ENCODE assay signal across 1 cellular context in the genomic region with DNA sequence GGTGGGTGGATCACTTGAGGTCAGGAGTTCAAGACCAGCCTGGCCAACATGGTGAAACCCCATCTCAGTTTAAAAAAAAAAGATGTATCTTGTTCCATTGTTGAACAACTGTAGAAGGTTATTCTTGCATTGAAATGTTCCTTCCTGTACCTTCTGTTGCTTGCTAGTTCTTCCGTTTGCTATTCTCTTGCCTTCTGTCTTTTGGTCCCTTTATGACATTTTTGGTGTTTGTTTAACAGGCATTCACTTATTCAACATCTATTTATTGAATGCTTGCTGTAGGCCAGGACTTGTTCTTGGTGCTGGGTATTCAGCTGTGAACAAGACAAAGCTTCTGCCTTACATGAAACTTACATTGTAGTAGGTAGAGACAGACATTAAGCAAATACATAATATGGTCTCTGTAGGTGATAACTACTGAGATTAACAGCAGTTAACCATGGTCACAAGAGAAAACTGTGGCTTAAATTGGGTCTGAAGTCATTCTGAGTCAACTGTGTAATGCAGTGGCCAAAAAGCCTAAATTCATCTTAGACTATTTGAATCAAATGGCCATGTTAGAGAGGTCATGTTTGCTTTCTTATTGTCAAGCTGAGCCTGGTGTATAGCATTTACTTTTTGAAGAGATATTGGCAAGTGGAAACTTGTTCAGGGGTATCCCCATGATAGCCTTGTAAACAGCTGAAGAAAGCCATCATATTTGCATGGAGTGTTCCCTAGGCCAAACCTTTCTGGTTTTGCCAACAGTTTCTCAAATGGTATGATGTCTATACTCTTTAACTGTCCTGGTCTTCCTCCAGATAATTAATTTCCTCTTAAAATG.
TF ChIP-seq lines count a peak whose summit lies in the region.

No MANE protein-coding gene starts in this region.

TF ChIP-seq in GM12878, 131 proteins besides CTCF, POLR2A, EP300 and RAD21 (continues in another document):
- TF ChIP-seq BMI1 (IDR thresholded peaks at IDR 0.05; ENCODE audit: borderline replicate concordance) (peak; percentile 72), PAX8 (IDR thresholded peaks at IDR 0.05) (peak; percentile 81; the same call in 1 of the 2 replicates), NFIC (IDR thresholded peaks at IDR 0.05; ENCODE audit: low read depth, low read length) (peak; percentile 94), BACH1 (IDR thresholded peaks at IDR 0.05; ENCODE audit: borderline replicate concordance) (peak; percentile 63; the same call in 1 of the 2 replicates), RUNX3 (IDR thresholded peaks at IDR 0.05; ENCODE audit: low read length) (peak; percentile 95), IKZF2 (IDR thresholded peaks at IDR 0.05) (peak; percentile 68 to 79; a peak in 3 of 4 replicates), NBN (IDR thresholded peaks at IDR 0.05) (peak; percentile 78; the same call in 1 of the 2 replicates), SRF (IDR thresholded peaks at IDR 0.05; ENCODE audit: low read depth in 2 of 2, low read length in 2 of 2) (peak in 1 of 2 experiments; percentile 31; a peak in 1 of 4 replicates), RAD51 (IDR thresholded peaks at IDR 0.05) (peak; percentile 19; the same call in 1 of the 2 replicates), CHD1 (IDR thresholded peaks at IDR 0.05; ENCODE audit: low read depth, low read length) (peak; percentile 82; the same call in 1 of the 2 replicates), RELA (IDR thresholded peaks at IDR 0.05; ENCODE audit: borderline replicate concordance, partially characterized antibody) (peak; percentile 25), BRCA1 (IDR thresholded peaks at IDR 0.05; ENCODE audit: low read depth, low read length) (no peak), CREB1 (IDR thresholded peaks at IDR 0.05; ENCODE audit: low read depth) (peak; percentile 32; the same call in 1 of the 2 replicates), ZBED1 (IDR thresholded peaks at IDR 0.05; ENCODE audit: borderline replicate concordance) (peak; percentile 74), GATAD2B (conservative IDR thresholded peaks at IDR 0.05; ENCODE audit: low read depth) (peak; percentile 62; the same call in 1 of the 2 replicates), MTA3 (IDR thresholded peaks at IDR 0.05; ENCODE audit: borderline replicate concordance, low read length) (peak; percentile 63; the same call in 1 of the 2 replicates), SREBF1 (IDR thresholded peaks at IDR 0.05; ENCODE audit: low read length) (no peak), FOXM1 (IDR thresholded peaks at IDR 0.05; ENCODE audit: low read depth, low read length) (peak; percentile 94), CREM (IDR thresholded peaks at IDR 0.05; ENCODE audit: low read depth) (peak; percentile 84), CHD2 (IDR thresholded peaks at IDR 0.05; ENCODE audit: borderline replicate concordance, low read depth, low read length) (0 out of 2 replicates have a peak, but pooled peaks have one; percentile 37), ZNF24 (IDR thresholded peaks at IDR 0.05) (peak; percentile 64; the same call in 1 of the 2 replicates), NR2C1 (IDR thresholded peaks at IDR 0.05) (0 out of 2 replicates have a peak, but pooled peaks have one; percentile 0), TARDBP (IDR thresholded peaks at IDR 0.05; ENCODE audit: borderline replicate concordance) (no peak; the same call in 1 of the 2 replicates), SMAD5 (IDR thresholded peaks at IDR 0.05; ENCODE audit: low read depth) (no peak), TCF3 (IDR thresholded peaks at IDR 0.05; ENCODE audit: borderline replicate concordance, insufficient read depth, low read depth, low read length) (0 out of 2 replicates have a peak, but pooled peaks have one; percentile 11), PAX5 (IDR thresholded peaks at IDR 0.05; ENCODE audit: borderline replicate concordance, low read depth, low read length) (no peak), BHLHE40 (IDR thresholded peaks at IDR 0.05; ENCODE audit: borderline replicate concordance in 1 of 2, low read depth in 2 of 2, low read length in 1 of 2) (peak; percentile 95 to 96), GABPA (IDR thresholded peaks at IDR 0.05; ENCODE audit: low read depth) (0 out of 2 replicates have a peak, but pooled peaks have one; percentile 22), STAT3 (IDR thresholded peaks at IDR 0.05; ENCODE audit: low read depth, low read length) (peak; percentile 26; the same call in 1 of the 2 replicates), NR2F1 (conservative IDR thresholded peaks at IDR 0.05) (peak; percentile 82), HDGF (IDR thresholded peaks at IDR 0.05) (no peak)
- TF ChIP-seq, protein P1, sequence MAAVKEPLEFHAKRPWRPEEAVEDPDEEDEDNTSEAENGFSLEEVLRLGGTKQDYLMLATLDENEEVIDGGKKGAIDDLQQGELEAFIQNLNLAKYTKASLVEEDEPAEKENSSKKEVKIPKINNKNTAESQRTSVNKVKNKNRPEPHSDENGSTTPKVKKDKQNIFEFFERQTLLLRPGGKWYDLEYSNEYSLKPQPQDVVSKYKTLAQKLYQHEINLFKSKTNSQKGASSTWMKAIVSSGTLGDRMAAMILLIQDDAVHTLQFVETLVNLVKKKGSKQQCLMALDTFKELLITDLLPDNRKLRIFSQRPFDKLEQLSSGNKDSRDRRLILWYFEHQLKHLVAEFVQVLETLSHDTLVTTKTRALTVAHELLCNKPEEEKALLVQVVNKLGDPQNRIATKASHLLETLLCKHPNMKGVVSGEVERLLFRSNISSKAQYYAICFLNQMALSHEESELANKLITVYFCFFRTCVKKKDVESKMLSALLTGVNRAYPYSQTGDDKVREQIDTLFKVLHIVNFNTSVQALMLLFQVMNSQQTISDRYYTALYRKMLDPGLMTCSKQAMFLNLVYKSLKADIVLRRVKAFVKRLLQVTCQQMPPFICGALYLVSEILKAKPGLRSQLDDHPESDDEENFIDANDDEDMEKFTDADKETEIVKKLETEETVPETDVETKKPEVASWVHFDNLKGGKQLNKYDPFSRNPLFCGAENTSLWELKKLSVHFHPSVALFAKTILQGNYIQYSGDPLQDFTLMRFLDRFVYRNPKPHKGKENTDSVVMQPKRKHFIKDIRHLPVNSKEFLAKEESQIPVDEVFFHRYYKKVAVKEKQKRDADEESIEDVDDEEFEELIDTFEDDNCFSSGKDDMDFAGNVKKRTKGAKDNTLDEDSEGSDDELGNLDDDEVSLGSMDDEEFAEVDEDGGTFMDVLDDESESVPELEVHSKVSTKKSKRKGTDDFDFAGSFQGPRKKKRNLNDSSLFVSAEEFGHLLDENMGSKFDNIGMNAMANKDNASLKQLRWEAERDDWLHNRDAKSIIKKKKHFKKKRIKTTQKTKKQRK (IDR thresholded peaks at IDR 0.05; ENCODE audit: low read depth, low read length), result no peak
- TF ChIP-seq, protein P2, sequence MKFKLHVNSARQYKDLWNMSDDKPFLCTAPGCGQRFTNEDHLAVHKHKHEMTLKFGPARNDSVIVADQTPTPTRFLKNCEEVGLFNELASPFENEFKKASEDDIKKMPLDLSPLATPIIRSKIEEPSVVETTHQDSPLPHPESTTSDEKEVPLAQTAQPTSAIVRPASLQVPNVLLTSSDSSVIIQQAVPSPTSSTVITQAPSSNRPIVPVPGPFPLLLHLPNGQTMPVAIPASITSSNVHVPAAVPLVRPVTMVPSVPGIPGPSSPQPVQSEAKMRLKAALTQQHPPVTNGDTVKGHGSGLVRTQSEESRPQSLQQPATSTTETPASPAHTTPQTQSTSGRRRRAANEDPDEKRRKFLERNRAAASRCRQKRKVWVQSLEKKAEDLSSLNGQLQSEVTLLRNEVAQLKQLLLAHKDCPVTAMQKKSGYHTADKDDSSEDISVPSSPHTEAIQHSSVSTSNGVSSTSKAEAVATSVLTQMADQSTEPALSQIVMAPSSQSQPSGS (IDR thresholded peaks at IDR 0.05; ENCODE audit: low read length), result peak; percentile 93
- TF ChIP-seq, protein P3, sequence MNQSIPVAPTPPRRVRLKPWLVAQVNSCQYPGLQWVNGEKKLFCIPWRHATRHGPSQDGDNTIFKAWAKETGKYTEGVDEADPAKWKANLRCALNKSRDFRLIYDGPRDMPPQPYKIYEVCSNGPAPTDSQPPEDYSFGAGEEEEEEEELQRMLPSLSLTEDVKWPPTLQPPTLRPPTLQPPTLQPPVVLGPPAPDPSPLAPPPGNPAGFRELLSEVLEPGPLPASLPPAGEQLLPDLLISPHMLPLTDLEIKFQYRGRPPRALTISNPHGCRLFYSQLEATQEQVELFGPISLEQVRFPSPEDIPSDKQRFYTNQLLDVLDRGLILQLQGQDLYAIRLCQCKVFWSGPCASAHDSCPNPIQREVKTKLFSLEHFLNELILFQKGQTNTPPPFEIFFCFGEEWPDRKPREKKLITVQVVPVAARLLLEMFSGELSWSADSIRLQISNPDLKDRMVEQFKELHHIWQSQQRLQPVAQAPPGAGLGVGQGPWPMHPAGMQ (IDR thresholded peaks at IDR 0.05; ENCODE audit: borderline replicate concordance), result no peak
- TF ChIP-seq, protein P4, sequence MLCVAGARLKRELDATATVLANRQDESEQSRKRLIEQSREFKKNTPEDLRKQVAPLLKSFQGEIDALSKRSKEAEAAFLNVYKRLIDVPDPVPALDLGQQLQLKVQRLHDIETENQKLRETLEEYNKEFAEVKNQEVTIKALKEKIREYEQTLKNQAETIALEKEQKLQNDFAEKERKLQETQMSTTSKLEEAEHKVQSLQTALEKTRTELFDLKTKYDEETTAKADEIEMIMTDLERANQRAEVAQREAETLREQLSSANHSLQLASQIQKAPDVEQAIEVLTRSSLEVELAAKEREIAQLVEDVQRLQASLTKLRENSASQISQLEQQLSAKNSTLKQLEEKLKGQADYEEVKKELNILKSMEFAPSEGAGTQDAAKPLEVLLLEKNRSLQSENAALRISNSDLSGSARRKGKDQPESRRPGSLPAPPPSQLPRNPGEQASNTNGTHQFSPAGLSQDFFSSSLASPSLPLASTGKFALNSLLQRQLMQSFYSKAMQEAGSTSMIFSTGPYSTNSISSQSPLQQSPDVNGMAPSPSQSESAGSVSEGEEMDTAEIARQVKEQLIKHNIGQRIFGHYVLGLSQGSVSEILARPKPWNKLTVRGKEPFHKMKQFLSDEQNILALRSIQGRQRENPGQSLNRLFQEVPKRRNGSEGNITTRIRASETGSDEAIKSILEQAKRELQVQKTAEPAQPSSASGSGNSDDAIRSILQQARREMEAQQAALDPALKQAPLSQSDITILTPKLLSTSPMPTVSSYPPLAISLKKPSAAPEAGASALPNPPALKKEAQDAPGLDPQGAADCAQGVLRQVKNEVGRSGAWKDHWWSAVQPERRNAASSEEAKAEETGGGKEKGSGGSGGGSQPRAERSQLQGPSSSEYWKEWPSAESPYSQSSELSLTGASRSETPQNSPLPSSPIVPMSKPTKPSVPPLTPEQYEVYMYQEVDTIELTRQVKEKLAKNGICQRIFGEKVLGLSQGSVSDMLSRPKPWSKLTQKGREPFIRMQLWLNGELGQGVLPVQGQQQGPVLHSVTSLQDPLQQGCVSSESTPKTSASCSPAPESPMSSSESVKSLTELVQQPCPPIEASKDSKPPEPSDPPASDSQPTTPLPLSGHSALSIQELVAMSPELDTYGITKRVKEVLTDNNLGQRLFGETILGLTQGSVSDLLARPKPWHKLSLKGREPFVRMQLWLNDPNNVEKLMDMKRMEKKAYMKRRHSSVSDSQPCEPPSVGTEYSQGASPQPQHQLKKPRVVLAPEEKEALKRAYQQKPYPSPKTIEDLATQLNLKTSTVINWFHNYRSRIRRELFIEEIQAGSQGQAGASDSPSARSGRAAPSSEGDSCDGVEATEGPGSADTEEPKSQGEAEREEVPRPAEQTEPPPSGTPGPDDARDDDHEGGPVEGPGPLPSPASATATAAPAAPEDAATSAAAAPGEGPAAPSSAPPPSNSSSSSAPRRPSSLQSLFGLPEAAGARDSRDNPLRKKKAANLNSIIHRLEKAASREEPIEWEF (IDR thresholded peaks at IDR 0.05; ENCODE audit: insufficient replicate concordance, low read depth, low read length), result peak; percentile 35
- TF ChIP-seq, protein P5, sequence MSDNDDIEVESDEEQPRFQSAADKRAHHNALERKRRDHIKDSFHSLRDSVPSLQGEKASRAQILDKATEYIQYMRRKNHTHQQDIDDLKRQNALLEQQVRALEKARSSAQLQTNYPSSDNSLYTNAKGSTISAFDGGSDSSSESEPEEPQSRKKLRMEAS (IDR thresholded peaks at IDR 0.05; ENCODE audit: low read depth, low read length), result no peak
- TF ChIP-seq, protein P6, sequence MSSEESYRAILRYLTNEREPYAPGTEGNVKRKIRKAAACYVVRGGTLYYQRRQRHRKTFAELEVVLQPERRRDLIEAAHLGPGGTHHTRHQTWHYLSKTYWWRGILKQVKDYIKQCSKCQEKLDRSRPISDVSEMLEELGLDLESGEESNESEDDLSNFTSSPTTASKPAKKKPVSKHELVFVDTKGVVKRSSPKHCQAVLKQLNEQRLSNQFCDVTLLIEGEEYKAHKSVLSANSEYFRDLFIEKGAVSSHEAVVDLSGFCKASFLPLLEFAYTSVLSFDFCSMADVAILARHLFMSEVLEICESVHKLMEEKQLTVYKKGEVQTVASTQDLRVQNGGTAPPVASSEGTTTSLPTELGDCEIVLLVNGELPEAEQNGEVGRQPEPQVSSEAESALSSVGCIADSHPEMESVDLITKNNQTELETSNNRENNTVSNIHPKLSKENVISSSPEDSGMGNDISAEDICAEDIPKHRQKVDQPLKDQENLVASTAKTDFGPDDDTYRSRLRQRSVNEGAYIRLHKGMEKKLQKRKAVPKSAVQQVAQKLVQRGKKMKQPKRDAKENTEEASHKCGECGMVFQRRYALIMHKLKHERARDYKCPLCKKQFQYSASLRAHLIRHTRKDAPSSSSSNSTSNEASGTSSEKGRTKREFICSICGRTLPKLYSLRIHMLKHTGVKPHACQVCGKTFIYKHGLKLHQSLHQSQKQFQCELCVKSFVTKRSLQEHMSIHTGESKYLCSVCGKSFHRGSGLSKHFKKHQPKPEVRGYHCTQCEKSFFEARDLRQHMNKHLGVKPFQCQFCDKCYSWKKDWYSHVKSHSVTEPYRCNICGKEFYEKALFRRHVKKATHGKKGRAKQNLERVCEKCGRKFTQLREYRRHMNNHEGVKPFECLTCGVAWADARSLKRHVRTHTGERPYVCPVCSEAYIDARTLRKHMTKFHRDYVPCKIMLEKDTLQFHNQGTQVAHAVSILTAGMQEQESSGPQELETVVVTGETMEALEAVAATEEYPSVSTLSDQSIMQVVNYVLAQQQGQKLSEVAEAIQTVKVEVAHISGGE (CRISPR knock-in tag; IDR thresholded peaks at IDR 0.05), result no peak
